ENCODE assay signal across 24 cellular contexts in the genomic region with DNA sequence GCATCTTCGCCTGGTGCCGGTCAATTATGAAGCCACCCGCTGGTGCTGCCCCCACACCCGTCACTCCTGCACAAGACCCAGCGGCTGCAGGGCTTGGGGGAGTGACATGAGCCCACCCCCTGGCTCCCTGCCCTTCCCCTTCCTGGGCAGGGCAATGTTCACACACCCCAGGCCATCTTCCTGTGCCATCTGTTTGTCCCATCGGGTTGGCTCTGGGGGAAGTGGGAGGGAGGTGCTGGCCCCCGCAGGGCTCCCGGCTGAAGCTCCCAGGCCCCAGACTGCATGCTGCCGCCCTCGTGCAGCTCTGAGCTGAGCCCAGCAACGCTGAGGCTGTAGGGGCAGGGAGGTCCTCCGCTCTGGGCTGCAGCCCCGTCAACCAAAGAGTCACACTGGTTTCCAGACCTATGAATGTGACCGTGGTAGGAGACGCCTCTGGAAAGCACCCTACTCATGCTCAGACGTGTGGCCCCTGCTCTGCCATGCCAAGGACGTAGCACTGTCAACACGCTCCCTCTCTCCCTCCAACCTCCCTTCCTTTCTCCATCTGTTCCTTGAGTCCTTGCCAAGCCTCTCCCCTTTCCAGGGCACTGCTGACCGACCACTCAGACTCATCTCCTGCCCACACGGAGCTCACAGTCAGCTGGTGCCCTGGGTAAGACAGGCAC.
DNase-seq lines count a peak whose midpoint lies in the region; TF ChIP-seq lines count a peak whose summit lies in the region.
"Had no signal": no experiment of that assay in that cellular context is flagged by ENCODE, and none has a peak within 500 bp of the region (broad histone marks: within the 10 kb centered on the region; RNA-seq: fewer than 3 reads in every experiment).

No MANE protein-coding gene starts in this region.

- H3K36me3 ChIP-seq in BLaER1 (no peaks in the 10 kb centered on the region), OCI-LY7 (ENCODE audit: insufficient read depth, low read length) (no peaks in the 10 kb centered on the region)
- H3K36me3 ChIP-seq: heart left ventricle, transverse colon had no signal

- H3K4me3 ChIP-seq in BLaER1, result no peak overlapping the region
- no peak overlapping the region for H3K4me3 ChIP-seq in OCI-LY7 (ENCODE audit: low read depth, low read length, poor library complexity, severe bottlenecking)
- H3K4me3 ChIP-seq: coronary artery, heart left ventricle, SK-N-MC, transverse colon had no signal

- peaks cover 55% of the 10 kb centered on the region for H3K27me3 ChIP-seq in BLaER1

- DNase-seq in COR-L47 (lab: John Stamatoyannopoulos, UW), result peak; percentile 71
- peak; percentile 99 for DNase-seq in NCI-H524 (lab: John Stamatoyannopoulos, UW)
- peak; percentile 70 for DNase-seq in cerebellum (ENCODE audit: low spot score)
- no peak for DNase-seq in GF-D8 (lab: John Stamatoyannopoulos, UW)
- no peak for DNase-seq in NCI-H510A treated with DMSO at 0.1 percent for 48 hours (lab: John Stamatoyannopoulos, UW)
- no peak for DNase-seq in OCI-LY7 (ENCODE audit: low spot score)
- DNase-seq: activated T-cell treated with anti-CD3 and anti-CD28 coated beads for 4 hours; aorta; effector memory CD4-positive, alpha-beta T cell; EL; erythroblast; HFFc6; NCI-H1930; stimulated activated CD4-positive, alpha-beta T cell treated with anti-CD3 and anti-CD28 coated beads, Interleukin-12 subunit alpha, Interleukin-12 subunit beta, amount 100 ng/mL, for 4 hours; stimulated activated CD4-positive, alpha-beta T cell treated with anti-CD3 and anti-CD28 coated beads, Interleukin-4, amount 100 ng/mL, for 1 hour; T-helper 2 cell; transverse colon had no signal

- no peak overlapping the region for H2AFZ ChIP-seq in OCI-LY7 (ENCODE audit: low read length)

- no TSS peak for BruUV-seq in OCI-LY7 (replicated peaks; lab: Mats Ljungman, UMichigan)

- H3K9me3 ChIP-seq in BLaER1 (no peaks in the 10 kb centered on the region), OCI-LY7 (ENCODE audit: low read length) (no peaks in the 10 kb centered on the region)
- H3K9me3 ChIP-seq: heart left ventricle, transverse colon had no signal

- H3K9me2 ChIP-seq in OCI-LY7 (ENCODE audit: insufficient read depth, low read length), result no peaks in the 10 kb centered on the region

- TF ChIP-seq CTCF in OCI-LY7 (conservative IDR thresholded peaks at IDR 0.05; ENCODE audit: low read length), result no peak

- intact Hi-C loops in OCI-LY7 (cut with micrococcal nuclease; ENCODE audit: unreplicated experiment), result no loop called here

- H4K20me1 ChIP-seq in BLaER1 (peaks cover 22% of the 10 kb centered on the region; the same call in 1 of the 2 replicates), OCI-LY7 (ENCODE audit: insufficient read depth, low read length) (no peaks in the 10 kb centered on the region)

- no peaks in the 10 kb centered on the region for H3K79me2 ChIP-seq in OCI-LY7 (ENCODE audit: insufficient read depth, low read depth, low read length)

- POLR2A ChIA-PET in OCI-LY7 (lab: Charles Lee), result no interaction called here

- no peak overlapping the region for H3K9ac ChIP-seq in BLaER1
- H3K9ac ChIP-seq: KMS-11 had no signal

- H3K4me2 ChIP-seq in BLaER1, result peak overlapping the region; percentile 60
- H3K4me2 ChIP-seq in OCI-LY7 (ENCODE audit: low read length), result no peak overlapping the region
- H3K4me2 ChIP-seq: KMS-11 had no signal

- H3K4me1 ChIP-seq in BLaER1 (peaks cover 24% of the 10 kb centered on the region), OCI-LY7 (ENCODE audit: insufficient read depth, low read length, poor library complexity, severe bottlenecking) (no peaks in the 10 kb centered on the region)
- H3K4me1 ChIP-seq: transverse colon had no signal

- CTCF ChIA-PET in OCI-LY7 (lab: Charles Lee; ENCODE audit: unreplicated experiment), result no interaction called here

- no peak overlapping the region for H3K27ac ChIP-seq in BLaER1
- no peak overlapping the region for H3K27ac ChIP-seq in OCI-LY7 (ENCODE audit: low read depth, low read length, poor library complexity, severe bottlenecking)
- H3K27ac ChIP-seq: C4-2B, coronary artery, heart left ventricle, HL-60, KMS-11, SK-N-MC, transverse colon had no signal

Comparison
In these comparisons a context has a peak if more than half of its experiments do, and no peak if none do; other contexts are left out.
1. DNase-seq: peak in COR-L47 (single experiment), NCI-H524 (2 of 2) and cerebellum (single experiment); none in GF-D8 (single experiment), NCI-H510A treated with DMSO at 0.1 percent for 48 hours (single experiment) and OCI-LY7 (single experiment).